ENCODE assay signal across 15 cellular contexts in the genomic region with DNA sequence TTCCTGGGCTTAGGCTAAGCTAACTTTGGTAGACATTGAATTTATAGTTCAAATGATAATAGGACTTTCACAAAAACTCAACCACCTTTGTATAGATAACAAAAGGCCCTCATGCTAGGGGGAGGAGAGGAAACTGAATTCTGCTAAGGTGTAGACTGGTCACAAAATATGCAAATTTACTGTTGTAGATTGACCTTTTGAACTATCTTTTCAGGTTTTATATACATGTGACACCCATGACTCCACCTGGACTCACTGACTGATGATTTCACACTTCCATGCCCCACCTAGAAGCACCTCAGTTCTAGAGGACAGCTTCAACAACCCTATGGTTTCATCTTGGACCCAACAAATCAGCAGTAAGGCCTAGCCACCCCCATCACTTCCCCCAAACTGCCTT.
"Had no signal": no experiment of that assay in that cellular context is flagged by ENCODE, and none has a peak within 500 bp of the region (broad histone marks: within the 10 kb centered on the region; RNA-seq: fewer than 3 reads in every experiment).

No MANE protein-coding gene starts in this region.

- H3K4me2 ChIP-seq: neural progenitor cell had no signal

- H3K36me3 ChIP-seq: gastroesophageal sphincter, neural progenitor cell, ovary, thyroid gland, uterus had no signal

- H3K9me3 ChIP-seq: gastroesophageal sphincter, ovary, thyroid gland, uterus had no signal

- H3K4me1 ChIP-seq: gastroesophageal sphincter, neural progenitor cell, thyroid gland, uterus had no signal

- H3K4me3 ChIP-seq: gastroesophageal sphincter, neural progenitor cell, ovary, thyroid gland, uterus had no signal

- H3K9ac ChIP-seq: neural progenitor cell had no signal

- H3K27ac ChIP-seq: epithelial cell of prostate, gastroesophageal sphincter, neural progenitor cell, ovary, thyroid gland, uterus had no signal

- DNase-seq: activated CD4-positive, alpha-beta T cell treated with anti-CD3 and anti-CD28 coated beads, Interleukin-2, amount 50 U/mL, for 48 hours; activated CD4-positive, CD25-positive, alpha-beta regulatory T cell treated with anti-CD3 and anti-CD28 coated beads, Interleukin-2, amount 50 U/mL, for 72 hours; activated CD8-positive, alpha-beta memory T cell treated with anti-CD3 and anti-CD28 coated beads, Interleukin-2, amount 10 ng/mL, durations not matched to agents 7 days and 5 days; activated effector memory CD4-positive, alpha-beta T cell treated with anti-CD3 and anti-CD28 coated beads, Interleukin-2, amount 50 U/mL, for 16 hours; activated T-cell treated with anti-CD3 and anti-CD28 coated beads, Interleukin-2, amount 50 U/mL, for 24 hours; amygdala; effector memory CD4-positive, alpha-beta T cell; ovary; stimulated activated CD4-positive, alpha-beta T cell treated with anti-CD3 and anti-CD28 coated beads, Interleukin-15, amount 100 ng/mL, for 24 hours; stimulated activated CD4-positive, alpha-beta T cell treated with anti-CD3 and anti-CD28 coated beads, Interleukin-4, amount 100 ng/mL, for 24 hours; thyroid gland; uterus had no signal

- ATAC-seq: activated CD8-positive, alpha-beta memory T cell treated with anti-CD3 and anti-CD28 coated beads, Interleukin-2, amount 10 ng/mL, durations not matched to agents 7 days and 5 days; gastroesophageal sphincter had no signal

- H3K27me3 ChIP-seq: gastroesophageal sphincter, neural progenitor cell, ovary, thyroid gland, uterus had no signal

- H2AFZ ChIP-seq: neural progenitor cell had no signal
